ENCODE assay signal across 10 cellular contexts in the genomic region with DNA sequence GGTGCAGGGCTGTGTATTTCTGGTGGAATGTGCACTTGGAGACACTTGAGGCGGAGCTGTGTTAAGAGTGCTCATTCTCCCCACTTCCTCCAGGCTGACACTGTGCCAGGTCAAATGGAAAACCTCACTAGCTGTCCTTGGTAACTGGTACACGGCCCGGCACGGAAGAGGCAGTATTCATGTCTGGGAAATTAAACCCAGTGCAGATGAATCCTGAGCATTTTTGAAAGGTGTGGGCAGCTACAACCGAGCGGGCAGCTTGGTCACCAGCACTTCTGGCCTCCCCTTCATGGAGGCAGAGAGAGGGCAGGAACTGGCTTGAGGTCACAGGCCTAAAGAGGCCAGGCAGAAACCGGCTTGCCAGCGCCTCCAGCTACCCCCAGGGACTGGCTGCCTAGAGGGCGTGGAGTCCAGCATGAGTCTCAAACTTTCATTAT. TPM values are rescaled to one million over a fixed set of nuclear protein-coding genes. Genes with fewer than 3 reads are reported as not detected.
DNase-seq lines count a peak whose midpoint lies in the region; ATAC-seq and TF ChIP-seq lines count a peak whose summit lies in the region.
"Had no signal": no experiment of that assay in that cellular context is flagged by ENCODE, and none has a peak within 500 bp of the region (broad histone marks: within the 10 kb centered on the region; RNA-seq: fewer than 3 reads in every experiment).

No MANE protein-coding gene starts in this region.

- DNase-seq in GM12865 (ENCODE audit: low read depth) (no peak), endothelial cell (ENCODE audit: low spot score) (no peak), psoas muscle (peak in 1 of 2 donors; percentile 44), NCI-H2171 (lab: John Stamatoyannopoulos, UW) (no peak)
- no peak for DNase-seq in effector memory CD4-positive, alpha-beta T cell

- peak overlapping the region; percentile 96 for H3K4me3 Mint-ChIP-seq in endothelial cell (ENCODE audit: unreplicated experiment)

- H3K27me3 Mint-ChIP-seq in endothelial cell (ENCODE audit: unreplicated experiment) = peaks cover 11% of the 10 kb centered on the region

- H3K36me3 ChIP-seq in OCI-LY3 (replicated peaks; ENCODE audit: low read depth, low read length) = peaks cover 15% of the 10 kb centered on the region
- peaks cover 4 to 44% of the 10 kb centered on the region in 2 donors for H3K36me3 ChIP-seq in psoas muscle (ENCODE audit: insufficient read depth in 1 of 2, low read depth in 1 of 2)
- H3K36me3 ChIP-seq in effector memory CD4-positive, alpha-beta T cell (ENCODE audit: control insufficient read depth, insufficient read depth, low read length) = peaks cover 34% of the 10 kb centered on the region
- H3K36me3 ChIP-seq: prostate gland had no signal

- H3K9ac ChIP-seq in OCI-LY3 (ENCODE audit: low read length) = peak overlapping the region; percentile 66

- H3K27ac ChIP-seq in OCI-LY3 (ENCODE audit: low read length) = no peak overlapping the region
- H3K27ac ChIP-seq in psoas muscle = no peak overlapping the region
- no peak overlapping the region for H3K27ac ChIP-seq in effector memory CD4-positive, alpha-beta T cell (ENCODE audit: insufficient read depth, low read length, poor library complexity, severe bottlenecking)
- H3K27ac ChIP-seq: prostate gland had no signal

- WGBS in psoas muscle, 3 donors = 70 to 80% (median 70%) methylated on average over 9 of the region's 9 CpGs

- no peak overlapping the region for H2AFZ ChIP-seq in OCI-LY3 (ENCODE audit: low read depth, low read length)

- TF ChIP-seq CTCF in GM12865 (IDR thresholded peaks at IDR 0.05; ENCODE audit: insufficient read depth, low read depth, low read length, missing control alignments) = no peak
- TF ChIP-seq CTCF in OCI-LY3 (IDR thresholded peaks at IDR 0.05; ENCODE audit: low read depth, low read length) = no peak
- no peak for TF ChIP-seq CTCF in endothelial cell (IDR thresholded peaks at IDR 0.05; ENCODE audit: unreplicated experiment)
- no peak for TF ChIP-seq CTCF in psoas muscle (IDR thresholded peaks at IDR 0.05)

- intact Hi-C loops in psoas muscle (cut with DNase I) = loop anchor here (10.0 kb wide), 3 partner anchors 181 to 461 kb away; a partner anchor contains a TSS

- H3K27me3 ChIP-seq in OCI-LY3 (ENCODE audit: low read depth, low read length) (no peaks in the 10 kb centered on the region), psoas muscle (ENCODE audit: insufficient read depth in 3 of 3, low read length in 2 of 3) (no peaks in the 10 kb centered on the region)
- no peaks in the 10 kb centered on the region for H3K27me3 ChIP-seq in effector memory CD4-positive, alpha-beta T cell (replicated peaks; ENCODE audit: control insufficient read depth, insufficient read depth, low read length, poor library complexity, severe bottlenecking)
- H3K27me3 ChIP-seq: gastroesophageal sphincter had no signal

- H3K79me2 ChIP-seq in OCI-LY3 (ENCODE audit: low read length) = peaks cover 37% of the 10 kb centered on the region

- H3K4me1 Mint-ChIP-seq in endothelial cell (ENCODE audit: unreplicated experiment) = peaks cover 19% of the 10 kb centered on the region

- H3K9me3 ChIP-seq in OCI-LY3 (ENCODE audit: insufficient read depth, low read length) (no peaks in the 10 kb centered on the region), psoas muscle (no peaks in the 10 kb centered on the region)
- no peaks in the 10 kb centered on the region for H3K9me3 ChIP-seq in effector memory CD4-positive, alpha-beta T cell (ENCODE audit: control insufficient read depth, low read length)
- H3K9me3 ChIP-seq: gastroesophageal sphincter, prostate gland had no signal

- no peaks in the 10 kb centered on the region for H4K20me1 ChIP-seq in OCI-LY3 (ENCODE audit: insufficient read depth, low read length)

- no peak for ATAC-seq in psoas muscle
- no peak for ATAC-seq in HG02938 (IDR thresholded peaks at IDR 0.05; ENCODE audit: unreplicated experiment)
- ATAC-seq: gastroesophageal sphincter had no signal

- no peaks in the 10 kb centered on the region for H3K9me3 Mint-ChIP-seq in endothelial cell (ENCODE audit: unreplicated experiment)

- H3K4me3 ChIP-seq in GM12865 (ENCODE audit: low read depth, low read length) = peak overlapping the region; percentile 66
- peak overlapping the region; percentile 81 for H3K4me3 ChIP-seq in OCI-LY3 (ENCODE audit: low read length)
- H3K4me3 ChIP-seq in psoas muscle = peak overlapping the region; percentile 97
- H3K4me3 ChIP-seq in effector memory CD4-positive, alpha-beta T cell (ENCODE audit: insufficient read depth, low read depth, low read length, poor library complexity, severe bottlenecking) = no peak overlapping the region

- no peak overlapping the region for H3K27ac Mint-ChIP-seq in endothelial cell (ENCODE audit: unreplicated experiment)

- H3K4me2 ChIP-seq in OCI-LY3 (ENCODE audit: low read length) = peak overlapping the region; percentile 73

- H3K4me1 ChIP-seq in OCI-LY3 (ENCODE audit: low read length) (peaks cover 31% of the 10 kb centered on the region), psoas muscle (peaks cover 18% of the 10 kb centered on the region)
- peaks cover 18% of the 10 kb centered on the region for H3K4me1 ChIP-seq in effector memory CD4-positive, alpha-beta T cell (ENCODE audit: control insufficient read depth, insufficient read depth, low read length, poor library complexity, severe bottlenecking)

- peaks cover 18% of the 10 kb centered on the region for H3K36me3 Mint-ChIP-seq in endothelial cell (ENCODE audit: low read depth, unreplicated experiment)

RNA-seq across cellular contexts. Expression of a gene that starts 1.6 kb away (rescaled TPM):
- 86.6 TPM for total RNA-seq in endothelial cell (ENCODE audit: unreplicated experiment)
- 10 to 100 TPM; 24.9 to 37.2 (median 33.1) TPM for total RNA-seq in psoas muscle
- 10 to 100 TPM; 24.2 to 92.4 (median 52.3) TPM for polyA plus RNA-seq in psoas muscle

RNA-seq across cellular contexts. Expression of a gene that starts 48.5 kb away (rescaled TPM):
- total RNA-seq in endothelial cell (ENCODE audit: unreplicated experiment) (0.28 TPM), psoas muscle (not detected)
- polyA plus RNA-seq in psoas muscle = not detected
- total RNA-seq: gastroesophageal sphincter, RPMI7951 had no signal
